ENCODE assay signal across 1 cellular context in the genomic region with DNA sequence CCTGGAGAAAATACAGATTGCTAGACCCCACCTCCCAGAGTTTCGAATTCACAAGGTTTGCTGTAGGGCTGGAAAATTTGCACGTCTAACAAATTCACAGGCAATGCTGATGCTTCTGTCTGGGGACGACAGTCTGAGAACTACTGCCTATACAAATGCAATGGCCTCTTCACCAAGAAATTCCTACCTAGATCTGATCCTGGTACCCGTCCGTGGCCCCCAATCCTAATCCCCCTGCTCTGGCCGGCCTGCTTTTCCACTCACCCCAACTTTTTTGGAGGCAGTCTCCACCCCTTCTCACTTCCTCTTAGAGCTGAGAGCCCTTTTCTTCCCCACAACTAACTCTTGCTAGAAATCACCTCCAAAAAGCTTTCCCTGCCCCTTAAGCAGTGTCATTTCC.
TF ChIP-seq lines count a peak whose summit lies in the region.

No MANE protein-coding gene starts in this region.

TF ChIP-seq in GM23338, 12 proteins besides CTCF, POLR2A, EP300 and RAD21 (continued from another document):
- no peak for TF ChIP-seq REST (IDR thresholded peaks at IDR 0.05; ENCODE audit: unreplicated experiment)
- no peak for TF ChIP-seq NANOG (IDR thresholded peaks at IDR 0.05; ENCODE audit: borderline replicate concordance)
- no peak for TF ChIP-seq EZH2phosphoT487 (IDR thresholded peaks at IDR 0.05; ENCODE audit: unreplicated experiment)
- TF ChIP-seq, protein P1, sequence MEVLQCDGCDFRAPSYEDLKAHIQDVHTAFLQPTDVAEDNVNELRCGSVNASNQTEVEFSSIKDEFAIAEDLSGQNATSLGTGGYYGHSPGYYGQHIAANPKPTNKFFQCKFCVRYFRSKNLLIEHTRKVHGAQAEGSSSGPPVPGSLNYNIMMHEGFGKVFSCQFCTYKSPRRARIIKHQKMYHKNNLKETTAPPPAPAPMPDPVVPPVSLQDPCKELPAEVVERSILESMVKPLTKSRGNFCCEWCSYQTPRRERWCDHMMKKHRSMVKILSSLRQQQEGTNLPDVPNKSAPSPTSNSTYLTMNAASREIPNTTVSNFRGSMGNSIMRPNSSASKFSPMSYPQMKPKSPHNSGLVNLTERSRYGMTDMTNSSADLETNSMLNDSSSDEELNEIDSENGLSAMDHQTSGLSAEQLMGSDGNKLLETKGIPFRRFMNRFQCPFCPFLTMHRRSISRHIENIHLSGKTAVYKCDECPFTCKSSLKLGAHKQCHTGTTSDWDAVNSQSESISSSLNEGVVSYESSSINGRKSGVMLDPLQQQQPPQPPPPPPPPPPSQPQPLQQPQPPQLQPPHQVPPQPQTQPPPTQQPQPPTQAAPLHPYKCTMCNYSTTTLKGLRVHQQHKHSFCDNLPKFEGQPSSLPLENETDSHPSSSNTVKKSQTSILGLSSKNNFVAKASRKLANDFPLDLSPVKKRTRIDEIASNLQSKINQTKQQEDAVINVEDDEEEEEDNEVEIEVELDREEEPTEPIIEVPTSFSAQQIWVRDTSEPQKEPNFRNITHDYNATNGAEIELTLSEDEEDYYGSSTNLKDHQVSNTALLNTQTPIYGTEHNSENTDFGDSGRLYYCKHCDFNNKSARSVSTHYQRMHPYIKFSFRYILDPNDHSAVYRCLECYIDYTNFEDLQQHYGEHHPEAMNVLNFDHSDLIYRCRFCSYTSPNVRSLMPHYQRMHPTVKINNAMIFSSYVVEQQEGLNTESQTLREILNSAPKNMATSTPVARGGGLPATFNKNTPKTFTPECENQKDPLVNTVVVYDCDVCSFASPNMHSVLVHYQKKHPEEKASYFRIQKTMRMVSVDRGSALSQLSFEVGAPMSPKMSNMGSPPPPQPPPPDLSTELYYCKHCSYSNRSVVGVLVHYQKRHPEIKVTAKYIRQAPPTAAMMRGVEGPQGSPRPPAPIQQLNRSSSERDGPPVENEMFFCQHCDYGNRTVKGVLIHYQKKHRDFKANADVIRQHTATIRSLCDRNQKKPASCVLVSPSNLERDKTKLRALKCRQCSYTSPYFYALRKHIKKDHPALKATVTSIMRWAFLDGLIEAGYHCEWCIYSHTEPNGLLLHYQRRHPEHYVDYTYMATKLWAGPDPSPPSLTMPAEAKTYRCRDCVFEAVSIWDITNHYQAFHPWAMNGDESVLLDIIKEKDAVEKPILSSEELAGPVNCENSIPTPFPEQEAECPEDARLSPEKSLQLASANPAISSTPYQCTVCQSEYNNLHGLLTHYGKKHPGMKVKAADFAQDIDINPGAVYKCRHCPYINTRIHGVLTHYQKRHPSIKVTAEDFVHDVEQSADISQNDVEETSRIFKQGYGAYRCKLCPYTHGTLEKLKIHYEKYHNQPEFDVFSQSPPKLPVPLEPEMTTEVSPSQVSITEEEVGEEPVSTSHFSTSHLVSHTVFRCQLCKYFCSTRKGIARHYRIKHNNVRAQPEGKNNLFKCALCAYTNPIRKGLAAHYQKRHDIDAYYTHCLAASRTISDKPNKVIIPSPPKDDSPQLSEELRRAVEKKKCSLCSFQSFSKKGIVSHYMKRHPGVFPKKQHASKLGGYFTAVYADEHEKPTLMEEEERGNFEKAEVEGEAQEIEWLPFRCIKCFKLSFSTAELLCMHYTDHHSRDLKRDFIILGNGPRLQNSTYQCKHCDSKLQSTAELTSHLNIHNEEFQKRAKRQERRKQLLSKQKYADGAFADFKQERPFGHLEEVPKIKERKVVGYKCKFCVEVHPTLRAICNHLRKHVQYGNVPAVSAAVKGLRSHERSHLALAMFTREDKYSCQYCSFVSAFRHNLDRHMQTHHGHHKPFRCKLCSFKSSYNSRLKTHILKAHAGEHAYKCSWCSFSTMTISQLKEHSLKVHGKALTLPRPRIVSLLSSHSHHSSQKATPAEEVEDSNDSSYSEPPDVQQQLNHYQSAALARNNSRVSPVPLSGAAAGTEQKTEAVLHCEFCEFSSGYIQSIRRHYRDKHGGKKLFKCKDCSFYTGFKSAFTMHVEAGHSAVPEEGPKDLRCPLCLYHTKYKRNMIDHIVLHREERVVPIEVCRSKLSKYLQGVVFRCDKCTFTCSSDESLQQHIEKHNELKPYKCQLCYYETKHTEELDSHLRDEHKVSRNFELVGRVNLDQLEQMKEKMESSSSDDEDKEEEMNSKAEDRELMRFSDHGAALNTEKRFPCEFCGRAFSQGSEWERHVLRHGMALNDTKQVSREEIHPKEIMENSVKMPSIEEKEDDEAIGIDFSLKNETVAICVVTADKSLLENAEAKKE (CRISPR knock-in tag; IDR thresholded peaks at IDR 0.05): no peak
- TF ChIP-seq ETS1 (IDR thresholded peaks at IDR 0.05): no peak
TF ChIP-seq in GM23338: peak in this region for 0.
